ENCODE assay signal across 6 cellular contexts in the genomic region with DNA sequence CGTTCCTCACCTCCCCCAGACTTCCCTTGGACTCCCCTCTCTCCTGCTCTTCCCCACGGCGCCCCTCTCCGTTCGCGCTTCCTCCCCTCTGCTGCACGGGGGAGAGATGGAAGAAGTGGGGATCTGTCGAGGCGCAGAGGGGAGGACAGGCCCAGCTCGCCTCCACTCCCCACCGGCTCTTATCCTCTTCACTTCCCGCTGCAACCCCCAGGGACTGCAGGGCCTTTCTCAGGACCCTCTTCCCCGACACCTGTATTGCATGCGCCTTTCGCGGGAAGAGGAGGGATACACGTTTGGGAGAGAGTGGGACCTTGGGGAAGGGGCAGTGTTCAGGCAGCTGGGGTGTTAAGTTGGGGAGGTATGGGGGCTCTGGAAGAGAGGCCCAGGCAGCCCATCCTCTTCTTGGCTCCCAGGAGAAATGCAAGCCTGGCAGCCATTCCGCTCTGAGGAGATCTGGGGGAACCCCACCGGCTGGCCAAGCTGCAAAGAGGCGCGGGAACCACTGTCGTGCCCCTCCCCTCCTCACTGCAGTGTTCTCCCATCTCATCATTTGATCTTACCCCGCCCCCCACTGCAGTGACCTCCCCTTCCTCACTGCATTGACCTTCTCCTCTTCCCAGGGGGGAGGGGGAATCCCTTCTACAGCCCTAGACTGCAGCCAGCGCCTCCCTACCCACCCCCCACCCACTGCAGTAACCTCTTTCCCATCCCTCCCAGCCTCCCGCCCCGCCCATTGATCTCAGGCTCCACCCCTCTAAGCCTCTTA. TPM values are rescaled to one million over a fixed set of nuclear protein-coding genes. Genes with fewer than 3 reads are reported as not detected.
A peak's percentile ranks its signal among the peaks of the same experiment; 100 is the strongest.
DNase-seq lines count a peak whose midpoint lies in the region; ATAC-seq and TF ChIP-seq lines count a peak whose summit lies in the region.

No MANE protein-coding gene starts in this region.

- peak; percentile 50 to 65 for DNase-seq in activated CD4-positive, alpha-beta T cell treated with anti-CD3 and anti-CD28 coated beads, Interleukin-2, amount 50 U/mL, for 48 hours
- DNase-seq in lower leg skin (ENCODE audit: low spot score in 2 of 2) (no peak), HK-2 (ENCODE audit: unreplicated experiment) (no peak), SW480 (ENCODE audit: low spot score) (no peak)

- ATAC-seq in HG02571 (IDR thresholded peaks at IDR 0.05; ENCODE audit: unreplicated experiment) (peak; percentile 10), GM19452 (IDR thresholded peaks at IDR 0.05; ENCODE audit: unreplicated experiment) (no peak)

- WGBS in lower leg skin, 2 donors = 10 to 15% methylated on average over 26 of the region's 26 CpGs

- TF ChIP-seq CTCF in lower leg skin (IDR thresholded peaks at IDR 0.05) = no peak

- peak overlapping the region; percentile 53 for H3K4me3 ChIP-seq in lower leg skin (ENCODE audit: low read depth, poor library complexity, severe bottlenecking)

- intact Hi-C loops in lower leg skin (cut with DNase I; ENCODE audit: low total_unique reads) = no loop called here

- no peak for TF ChIP-seq POLR2A in lower leg skin (IDR thresholded peaks at IDR 0.05)

RNA-seq across cellular contexts. Expression of a gene that starts 0.8 kb away (rescaled TPM):
- total RNA-seq in lower leg skin = 1 to 10 TPM; 3.6 to 7.9 (median 6.1) TPM

RNA-seq across cellular contexts. Expression of a gene that starts 10.6 kb away (rescaled TPM):
- 10 to 100 TPM in 1 of 4 donors, 1 to 10 TPM in 3; 6.4 to 11.5 (median 8.2) TPM for total RNA-seq in lower leg skin

RNA-seq across cellular contexts. Expression of a gene that starts 12.6 kb away (rescaled TPM):
- 100 to 1,000 TPM in 1 of 4 donors, 10 to 100 TPM in 3; 33.4 to 115 (median 64.0) TPM for total RNA-seq in lower leg skin

RNA-seq across cellular contexts. Expression of a gene that starts 28.4 kb away (rescaled TPM):
- not detected for total RNA-seq in lower leg skin

RNA-seq across cellular contexts. Expression of a gene that starts 28.6 kb away (rescaled TPM):
- 100 to 1,000 TPM; 341 to 526 (median 418) TPM for total RNA-seq in lower leg skin

Comparison
In these comparisons a context has a peak if more than half of its experiments do, and no peak if none do; other contexts are left out.
1. DNase-seq: peak in activated CD4-positive, alpha-beta T cell treated with anti-CD3 and anti-CD28 coated beads, Interleukin-2, amount 50 U/mL, for 48 hours (2 of 2); none in lower leg skin (0 of 2), HK-2 (single experiment) and SW480 (single experiment).